19 cellular contexts compared by ENCODE assay signal in the genomic region with DNA sequence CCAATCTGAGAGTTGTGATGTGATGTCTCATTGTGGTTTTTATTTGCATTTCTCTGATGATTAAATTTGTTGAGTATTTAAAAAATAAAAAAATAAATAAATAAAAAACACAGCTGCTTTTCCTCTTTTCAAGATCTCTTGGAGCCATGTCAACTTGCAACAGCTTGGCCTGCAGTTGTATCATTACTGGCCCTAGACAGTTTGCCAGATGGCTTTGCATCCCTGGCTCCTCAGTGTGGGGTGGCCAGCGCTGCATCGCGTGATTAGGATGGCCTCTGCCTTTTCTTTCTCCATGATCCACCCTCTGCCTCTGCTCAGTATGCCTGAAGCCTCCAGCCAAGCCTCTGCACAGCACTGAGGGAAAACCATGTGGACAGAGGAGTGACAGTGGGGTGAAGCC.
DNase-seq lines count a peak whose midpoint lies in the region; ATAC-seq, FAIRE-seq and TF ChIP-seq lines count a peak whose summit lies in the region.
"Had no signal": no experiment of that assay in that cellular context is flagged by ENCODE, and none has a peak within 500 bp of the region (broad histone marks: within the 10 kb centered on the region; RNA-seq: fewer than 3 reads in every experiment).

No MANE protein-coding gene starts in this region.

- TF ChIP-seq EP300 in sigmoid colon (IDR thresholded peaks at IDR 0.05) (no peak), SK-N-SH (IDR thresholded peaks at IDR 0.05; ENCODE audit: borderline replicate concordance in 1 of 2, low read depth in 1 of 2, low read length in 1 of 2) (no peak)

- intact Hi-C loops in left ventricle myocardium inferior (cut with micrococcal nuclease) (no loop called here), sigmoid colon (cut with DNase I) (no loop called here)

- peaks cover 4% of the 10 kb centered on the region for H3K9me3 Mint-ChIP-seq in astrocyte (ENCODE audit: unreplicated experiment)
- peaks cover 2% of the 10 kb centered on the region for H3K9me3 Mint-ChIP-seq in stimulated activated effector memory CD8-positive, alpha-beta T cell treated with anti-CD3 and anti-CD28 coated beads, Interleukin-12 subunit alpha, Interleukin-12 subunit beta, amount 100 ng/mL, for 72 hours

- H3K79me2 ChIP-seq in astrocyte (ENCODE audit: insufficient read depth, low read length) (no peaks in the 10 kb centered on the region), SK-N-SH (ENCODE audit: insufficient read depth) (no peaks in the 10 kb centered on the region)

- no peak overlapping the region for H3K27ac ChIP-seq in astrocyte (ENCODE audit: low read depth, low read length)
- H3K27ac ChIP-seq in left ventricle myocardium inferior (replicated peaks) = peak overlapping the region; percentile 27
- H3K27ac ChIP-seq in sigmoid colon = no peak overlapping the region
- H3K27ac ChIP-seq in SK-N-SH (ENCODE audit: low read depth in 2 of 2, low read length in 1 of 2) = no peak overlapping the region
- H3K27ac ChIP-seq: KMS-11, SJCRH30 had no signal

- POLR2A ChIA-PET in SK-N-SH (lab: Yijun Ruan, JAX) = no interaction called here

- no peak for TF ChIP-seq POLR2A in sigmoid colon (IDR thresholded peaks at IDR 0.05)

- CTCF ChIA-PET in SK-N-SH (lab: Yijun Ruan, JAX) = interaction anchor here (0.9 kb wide), 1 partner anchor 16 kb away, joined by 3 read pairs; no protein-coding TSS in a partner anchor

- peak; percentile 65 for DNase-seq in EH (ENCODE audit: low read depth)
- DNase-seq in astrocyte (ENCODE audit: low read depth) = peak; percentile 49
- peak; percentile 39 for DNase-seq in left ventricle myocardium inferior
- peak; percentile 80 for DNase-seq in sigmoid colon
- no peak for DNase-seq in GM19238 (ENCODE audit: insufficient read length, low spot score)
- no peak for DNase-seq in stimulated activated effector memory CD8-positive, alpha-beta T cell treated with anti-CD3 and anti-CD28 coated beads, Interleukin-12 subunit alpha, Interleukin-12 subunit beta, amount 100 ng/mL, for 72 hours (ENCODE audit: low spot score in 2 of 2)
- DNase-seq in Kasumi-1 (lab: John Stamatoyannopoulos, UW) = no peak
- no peak for DNase-seq in SK-N-SH
- DNase-seq: activated CD4-positive, alpha-beta T cell treated with anti-CD3 and anti-CD28 coated beads, Interleukin-2, amount 10 ng/mL, durations not matched to agents 7 days and 5 days; C1 segment of cervical spinal cord; effector CD8-positive, alpha-beta T cell; foreskin melanocyte; NCI-H1436; occipital lobe; SJCRH30; stimulated activated naive CD4-positive, alpha-beta T cell treated with Interleukin-2 at 50 U/mL for 16 hours had no signal

- no peak overlapping the region for H2AFZ ChIP-seq in astrocyte (ENCODE audit: low read depth, low read length)
- no peak overlapping the region for H2AFZ ChIP-seq in SK-N-SH (ENCODE audit: low read depth)

- ATAC-seq in stimulated activated effector memory CD8-positive, alpha-beta T cell treated with anti-CD3 and anti-CD28 coated beads, Interleukin-12 subunit alpha, Interleukin-12 subunit beta, amount 100 ng/mL, for 72 hours = no peak
- ATAC-seq: activated naive CD4-positive, alpha-beta T cell treated with anti-CD3 and anti-CD28 coated beads, Interleukin-2, amount 50 U/mL, for 72 hours had no signal

- H3K4me1 ChIP-seq in astrocyte (ENCODE audit: insufficient read depth, low read length) (no peaks in the 10 kb centered on the region), left ventricle myocardium inferior (peaks cover 6% of the 10 kb centered on the region), sigmoid colon (peaks cover 0 to 10% (median 0%) of the 10 kb centered on the region in 4 donors), SK-N-SH (ENCODE audit: control insufficient read depth in 1 of 2, insufficient read depth in 2 of 2, low read depth in 1 of 2, low read length in 1 of 2) (peaks cover 0 to 5% of the 10 kb centered on the region in 2 experiments; a peak in 2 of 4 replicates)
- H3K4me1 ChIP-seq: SJCRH30 had no signal

- no peak for FAIRE-seq in astrocyte (lab: Jason Lieb, UNC)
- FAIRE-seq: bronchial epithelial cell had no signal

- no peak overlapping the region for H3K4me2 ChIP-seq in astrocyte (ENCODE audit: low read length)
- H3K4me2 ChIP-seq in SK-N-SH = no peak overlapping the region
- H3K4me2 ChIP-seq: KMS-11 had no signal

- H3K27me3 Mint-ChIP-seq in astrocyte (ENCODE audit: low read depth, unreplicated experiment) = peaks cover 3% of the 10 kb centered on the region

- H3K9me2 ChIP-seq in SK-N-SH = no peaks in the 10 kb centered on the region

- no peak overlapping the region for H3K27ac Mint-ChIP-seq in astrocyte (ENCODE audit: unreplicated experiment)
- no peak overlapping the region for H3K27ac Mint-ChIP-seq in stimulated activated effector memory CD8-positive, alpha-beta T cell treated with anti-CD3 and anti-CD28 coated beads, Interleukin-12 subunit alpha, Interleukin-12 subunit beta, amount 100 ng/mL, for 72 hours
- H3K27ac Mint-ChIP-seq: activated CD4-positive, alpha-beta T cell treated with anti-CD3 and anti-CD28 coated beads, Interleukin-2, amount 10 ng/mL, durations not matched to agents 7 days and 5 days; activated naive CD4-positive, alpha-beta T cell treated with anti-CD3 and anti-CD28 coated beads, Interleukin-2, amount 50 U/mL, for 72 hours had no signal

- H3K4me3 ChIP-seq in astrocyte (ENCODE audit: insufficient read depth, low read depth, low read length) (no peak overlapping the region), left ventricle myocardium inferior (no peak overlapping the region), sigmoid colon (no peak overlapping the region), SK-N-SH (ENCODE audit: low read depth in 2 of 2, low read length in 1 of 2) (no peak overlapping the region)
- H3K4me3 ChIP-seq: SJCRH30 had no signal

- H3K4me3 Mint-ChIP-seq in astrocyte (ENCODE audit: unreplicated experiment) = no peak overlapping the region
- no peak overlapping the region for H3K4me3 Mint-ChIP-seq in stimulated activated effector memory CD8-positive, alpha-beta T cell treated with anti-CD3 and anti-CD28 coated beads, Interleukin-12 subunit alpha, Interleukin-12 subunit beta, amount 100 ng/mL, for 72 hours
- H3K4me3 Mint-ChIP-seq: activated CD4-positive, alpha-beta T cell treated with anti-CD3 and anti-CD28 coated beads, Interleukin-2, amount 10 ng/mL, durations not matched to agents 7 days and 5 days had no signal

- no peaks in the 10 kb centered on the region for H3K36me3 Mint-ChIP-seq in astrocyte (ENCODE audit: low read depth, unreplicated experiment)
- no peaks in the 10 kb centered on the region for H3K36me3 Mint-ChIP-seq in stimulated activated effector memory CD8-positive, alpha-beta T cell treated with anti-CD3 and anti-CD28 coated beads, Interleukin-12 subunit alpha, Interleukin-12 subunit beta, amount 100 ng/mL, for 72 hours
- H3K36me3 Mint-ChIP-seq: activated naive CD4-positive, alpha-beta T cell treated with anti-CD3 and anti-CD28 coated beads, Interleukin-2, amount 50 U/mL, for 72 hours had no signal

- no peaks in the 10 kb centered on the region for H3K4me1 Mint-ChIP-seq in astrocyte (ENCODE audit: low read depth, unreplicated experiment)
- no peaks in the 10 kb centered on the region for H3K4me1 Mint-ChIP-seq in stimulated activated effector memory CD8-positive, alpha-beta T cell treated with anti-CD3 and anti-CD28 coated beads, Interleukin-12 subunit alpha, Interleukin-12 subunit beta, amount 100 ng/mL, for 72 hours
- H3K4me1 Mint-ChIP-seq: activated CD4-positive, alpha-beta T cell treated with anti-CD3 and anti-CD28 coated beads, Interleukin-2, amount 10 ng/mL, durations not matched to agents 7 days and 5 days had no signal

- 82 to 91% methylated on average over 3 of the region's 3 CpGs for WGBS in sigmoid colon, 2 donors
- 77% methylated on average over 3 of the region's 3 CpGs for WGBS in SK-N-SH (ENCODE audit: low lambda C conversion rate)

- no peaks in the 10 kb centered on the region for H3K36me3 ChIP-seq in astrocyte (ENCODE audit: insufficient read depth, low read length)
- no peaks in the 10 kb centered on the region for H3K36me3 ChIP-seq in left ventricle myocardium inferior
- no peaks in the 10 kb centered on the region for H3K36me3 ChIP-seq in sigmoid colon
- no peaks in the 10 kb centered on the region for H3K36me3 ChIP-seq in SK-N-SH (replicated peaks in 1 of 2; ENCODE audit: control insufficient read depth in 1 of 2, insufficient read depth in 2 of 2, low read length in 1 of 2)
- H3K36me3 ChIP-seq: SJCRH30 had no signal

- H3K9ac ChIP-seq in astrocyte (ENCODE audit: low read length) (no peak overlapping the region), SK-N-SH (no peak overlapping the region)
- H3K9ac ChIP-seq: KMS-11 had no signal

- H3K27me3 ChIP-seq in astrocyte (ENCODE audit: insufficient read depth, low read length) (no peaks in the 10 kb centered on the region), left ventricle myocardium inferior (ENCODE audit: low read depth) (no peaks in the 10 kb centered on the region), sigmoid colon (no peaks in the 10 kb centered on the region), SK-N-SH (ENCODE audit: insufficient read depth) (no peaks in the 10 kb centered on the region)
- H3K27me3 ChIP-seq: SJCRH30 had no signal

- H3K9me3 ChIP-seq in astrocyte (ENCODE audit: insufficient read depth, low read depth, low read length) (no peaks in the 10 kb centered on the region), left ventricle myocardium inferior (replicated peaks) (peaks cover 11% of the 10 kb centered on the region), sigmoid colon (no peaks in the 10 kb centered on the region), SK-N-SH (no peaks in the 10 kb centered on the region)
- H3K9me3 ChIP-seq: SJCRH30 had no signal

- no peak for TF ChIP-seq CTCF in astrocyte (IDR thresholded peaks at IDR 0.05; ENCODE audit: insufficient read depth, low read depth, low read length)
- no peak for TF ChIP-seq CTCF in left ventricle myocardium inferior (IDR thresholded peaks at IDR 0.05; ENCODE audit: borderline replicate concordance)
- TF ChIP-seq CTCF in sigmoid colon (IDR thresholded peaks at IDR 0.05) = no peak
- TF ChIP-seq CTCF in SK-N-SH (IDR thresholded peaks at IDR 0.05) = no peak

- no peaks in the 10 kb centered on the region for H3F3A ChIP-seq in SK-N-SH (replicated peaks; ENCODE audit: insufficient read depth)

- H4K20me1 ChIP-seq in astrocyte (ENCODE audit: insufficient read depth, low read length) = no peaks in the 10 kb centered on the region
- no peaks in the 10 kb centered on the region for H4K20me1 ChIP-seq in SK-N-SH (ENCODE audit: insufficient read depth)

- no peak for TF ChIP-seq RAD21 in SK-N-SH (IDR thresholded peaks at IDR 0.05; ENCODE audit: low read length)

TF ChIP-seq in SK-N-SH, 30 proteins besides CTCF, POLR2A, EP300 and RAD21 (continues in another document):
- no peak for TF ChIP-seq IRF3 (IDR thresholded peaks at IDR 0.05; ENCODE audit: low read depth, low read length)
- no peak for TF ChIP-seq EZH2phosphoT487 (IDR thresholded peaks at IDR 0.05; ENCODE audit: borderline replicate concordance, low read depth)

Comparison
In these comparisons a context has a peak if more than half of its experiments do, and no peak if none do; other contexts are left out.
1. DNase-seq: peak in EH (single experiment), astrocyte (single experiment), left ventricle myocardium inferior (single experiment) and sigmoid colon (single experiment); none in GM19238 (single experiment), stimulated activated effector memory CD8-positive, alpha-beta T cell treated with anti-CD3 and anti-CD28 coated beads, Interleukin-12 subunit alpha, Interleukin-12 subunit beta, amount 100 ng/mL, for 72 hours (0 of 2), Kasumi-1 (0 of 2) and SK-N-SH (single experiment).